In genomic region chr7:111872837-111873646, GRCh38 we compare ENCODE assay signal across 25 cellular contexts.
DNase-seq lines count a peak whose midpoint lies in the region; ATAC-seq, FAIRE-seq and TF ChIP-seq lines count a peak whose summit lies in the region.
"Had no signal": no experiment of that assay in that cellular context is flagged by ENCODE, and none has a peak within 500 bp of the region (broad histone marks: within the 10 kb centered on the region; RNA-seq: fewer than 3 reads in every experiment).

No MANE protein-coding gene starts in this region.

- no peak overlapping the region for H3K4me3 ChIP-seq in GM23248
- peak overlapping the region in 1 of 2 donors; percentile 8 for H3K4me3 ChIP-seq in kidney (ENCODE audit: low read length in 2 of 2)
- no peak overlapping the region for H3K4me3 ChIP-seq in neuronal stem cell (ENCODE audit: low read length in 2 of 2)
- H3K4me3 ChIP-seq: lung, prostate gland, tibial artery had no signal

- H3K9me3 Mint-ChIP-seq in WTC11, result peaks cover 6% of the 10 kb centered on the region; the same call in 1 of the 2 replicates
- H3K9me3 Mint-ChIP-seq: activated CD4-positive, alpha-beta T cell treated with anti-CD3 and anti-CD28 coated beads, Interleukin-2, amount 10 ng/mL, durations not matched to agents 24 days and 14 days had no signal

- WGBS in GM23248 (ENCODE audit: low coverage in 1 of 2, low lambda C conversion rate in 2 of 2, missing lambda C conversion rate in 2 of 2), 2 experiments, result 66 to 67% methylated on average over 10 of the region's 10 CpGs
- no CpG with 5 or more reads among the region's 10 CpGs for WGBS in neuronal stem cell (ENCODE audit: extremely low coverage in 2 of 2, insufficient read length in 2 of 2, insufficient replicate concordance in 1 of 2), 2 donors

- no peak overlapping the region for H3K27ac ChIP-seq in GM23248
- H3K27ac ChIP-seq in kidney (ENCODE audit: low read depth in 2 of 2, low read length in 2 of 2), result peak overlapping the region; percentile 42 to 58
- H3K27ac ChIP-seq in neuronal stem cell (replicated peaks; ENCODE audit: low read length), result no peak overlapping the region
- H3K27ac ChIP-seq: C4-2B, prostate gland had no signal

- H2BK5ac ChIP-seq in neuronal stem cell (ENCODE audit: low read length), result no peak overlapping the region

- H4K20me1 ChIP-seq in GM23248 (ENCODE audit: insufficient read depth), result no peaks in the 10 kb centered on the region

- H3K27me3 Mint-ChIP-seq in WTC11 (ENCODE audit: low read depth), result no peaks in the 10 kb centered on the region
- H3K27me3 Mint-ChIP-seq: natural killer cell treated with Interleukin-12 subunit alpha and Interleukin-12 subunit beta and Interleukin-15 and Interleukin-18, amount 100 ng/mL, for 72 hours had no signal

- H3K4ac ChIP-seq in neuronal stem cell (ENCODE audit: low read length), result no peak overlapping the region

- intact Hi-C loops in kidney (cut with DNase I), result no loop called here

- DNase-seq in GM23248 (no peak), WTC11 (ENCODE audit: low spot score) (no peak), kidney (no peak), neuronal stem cell (ENCODE audit: low spot score) (no peak), DMS153 treated with DMSO at 0.1 percent for 48 hours (lab: John Stamatoyannopoulos, UW; ENCODE audit: unreplicated experiment) (no peak), SIG-M5 treated with dmso at 0.1 percent for 504 hours (lab: John Stamatoyannopoulos, UW; ENCODE audit: unreplicated experiment) (no peak)
- DNase-seq: ACHN; activated CD4-positive, alpha-beta T cell treated with anti-CD3 and anti-CD28 coated beads, Interleukin-2, amount 10 ng/mL, durations not matched to agents 24 days and 14 days; activated CD8-positive, alpha-beta memory T cell treated with anti-CD3 and anti-CD28 coated beads, Interleukin-2, amount 50 U/mL, for 48 hours; activated gamma-delta T cell treated with Interleukin-2 at 50 U/mL for 16 hours; amniotic stem cell; cerebellar nuclear complex; NCI-H1436 treated with DMSO at 0.1 percent for 48 hours; NCI-H2227 treated with DMSO at 0.1 percent for 48 hours; stimulated activated CD4-positive, alpha-beta T cell treated with anti-CD3 and anti-CD28 coated beads, Interleukin-12 subunit alpha, Interleukin-12 subunit beta, amount 100 ng/mL, for 4 hours; tibial artery had no signal

- H3K4me1 ChIP-seq in GM23248 (ENCODE audit: insufficient read depth), result no peaks in the 10 kb centered on the region
- peaks cover 7 to 16% of the 10 kb centered on the region in 2 donors for H3K4me1 ChIP-seq in kidney (ENCODE audit: control insufficient read depth in 1 of 2, insufficient read depth in 1 of 2, low read depth in 1 of 2, low read length in 2 of 2)
- peaks cover 5 to 7% of the 10 kb centered on the region in 2 donors for H3K4me1 ChIP-seq in neuronal stem cell (ENCODE audit: control insufficient read depth in 2 of 2, insufficient read depth in 1 of 2, low read depth in 1 of 2, low read length in 2 of 2)
- H3K4me1 ChIP-seq: prostate gland had no signal

- H3K18ac ChIP-seq in neuronal stem cell (ENCODE audit: low read length), result peak overlapping the region; percentile 53

- H2AFZ ChIP-seq in GM23248 (peak overlapping the region; percentile 29), neuronal stem cell (ENCODE audit: low read length) (no peak overlapping the region)

- no peak overlapping the region for H2AK5ac ChIP-seq in neuronal stem cell (ENCODE audit: low read depth, low read length)

- FAIRE-seq in kidney (lab: Jason Lieb, UNC), result no peak
- FAIRE-seq: G401.6, HTR-8/SVneo, RCC 7860 had no signal

- H3K4me2 ChIP-seq in GM23248 (ENCODE audit: unreplicated experiment), result no peak overlapping the region
- no peak overlapping the region for H3K4me2 ChIP-seq in neuronal stem cell (ENCODE audit: insufficient read depth, low read length, poor library complexity, severe bottlenecking)

- H3K4me3 Mint-ChIP-seq in WTC11, result no peak overlapping the region
- H3K4me3 Mint-ChIP-seq: activated CD4-positive, alpha-beta T cell treated with anti-CD3 and anti-CD28 coated beads, Interleukin-2, amount 10 ng/mL, durations not matched to agents 24 days and 14 days; natural killer cell treated with Interleukin-12 subunit alpha and Interleukin-12 subunit beta and Interleukin-15 and Interleukin-18, amount 100 ng/mL, for 72 hours had no signal

- H4K8ac ChIP-seq in neuronal stem cell (ENCODE audit: low read depth, low read length), result no peak overlapping the region

- H3K9ac ChIP-seq in GM23248 (no peak overlapping the region), kidney (ENCODE audit: low read length in 2 of 2) (no peak overlapping the region), neuronal stem cell (ENCODE audit: low read depth, low read length, poor library complexity) (no peak overlapping the region)

- no peaks in the 10 kb centered on the region for H3K9me2 ChIP-seq in GM23248 (ENCODE audit: insufficient read depth)

- H2BK12ac ChIP-seq in neuronal stem cell (ENCODE audit: low read length), result no peak overlapping the region

- H3K27ac Mint-ChIP-seq in WTC11, result peak overlapping the region; percentile 92
- H3K27ac Mint-ChIP-seq: activated CD4-positive, alpha-beta T cell treated with anti-CD3 and anti-CD28 coated beads, Interleukin-2, amount 10 ng/mL, durations not matched to agents 24 days and 14 days; natural killer cell treated with Interleukin-12 subunit alpha and Interleukin-12 subunit beta and Interleukin-15 and Interleukin-18, amount 100 ng/mL, for 72 hours had no signal

- H3K23ac ChIP-seq in neuronal stem cell (ENCODE audit: low read depth, low read length, poor library complexity), result no peak overlapping the region

- H3K79me1 ChIP-seq in neuronal stem cell (ENCODE audit: low read depth, low read length), result no peaks in the 10 kb centered on the region

- H3K4me1 Mint-ChIP-seq in WTC11, result peaks cover 38% of the 10 kb centered on the region
- H3K4me1 Mint-ChIP-seq: activated CD4-positive, alpha-beta T cell treated with anti-CD3 and anti-CD28 coated beads, Interleukin-2, amount 10 ng/mL, durations not matched to agents 24 days and 14 days had no signal

- no peak overlapping the region for H2BK120ac ChIP-seq in neuronal stem cell (ENCODE audit: low read depth, low read length)

- no peak overlapping the region for H3K14ac ChIP-seq in neuronal stem cell (ENCODE audit: low read length)

- ATAC-seq in WTC11 (peak; percentile 64; the same call in 1 of the 2 replicates), GM18873 (IDR thresholded peaks at IDR 0.05; ENCODE audit: low FRiP score, unreplicated experiment) (no peak), HG03378 (IDR thresholded peaks at IDR 0.05; ENCODE audit: unreplicated experiment) (no peak)
- ATAC-seq: natural killer cell treated with Interleukin-12 subunit alpha and Interleukin-12 subunit beta and Interleukin-15 and Interleukin-18, amount 100 ng/mL, for 72 hours had no signal

- H4K91ac ChIP-seq in neuronal stem cell (ENCODE audit: low read depth, low read length, poor library complexity), result no peak overlapping the region

- CTCF ChIA-PET in WTC11 (lab: Charles Lee), result interaction anchor here (1.0 to 1.3 kb wide), 3 partner anchors 17 to 19 kb away, joined by 4 to 7 read pairs (median 5); no protein-coding TSS in a partner anchor

- in situ Hi-C loops in GM23248 (cut with MboI), result no loop called here

- no peaks in the 10 kb centered on the region for H3K36me3 ChIP-seq in GM23248 (ENCODE audit: low read depth)
- no peaks in the 10 kb centered on the region for H3K36me3 ChIP-seq in kidney (ENCODE audit: control insufficient read depth in 1 of 2, insufficient read depth in 2 of 2, low read length in 2 of 2)
- peaks cover 0 to 18% of the 10 kb centered on the region in 2 donors for H3K36me3 ChIP-seq in neuronal stem cell (replicated peaks in 1 of 2; ENCODE audit: control insufficient read depth in 2 of 2, insufficient read depth in 2 of 2, low read length in 2 of 2)
- H3K36me3 ChIP-seq: prostate gland, tibial artery had no signal

- H3K9me3 ChIP-seq in GM23248 (ENCODE audit: low read depth), result no peaks in the 10 kb centered on the region
- no peaks in the 10 kb centered on the region for H3K9me3 ChIP-seq in kidney (ENCODE audit: control insufficient read depth in 1 of 2, low read length in 2 of 2)
- H3K9me3 ChIP-seq in neuronal stem cell (replicated peaks in 1 of 2; ENCODE audit: control insufficient read depth in 2 of 2, insufficient read depth in 1 of 2, low read depth in 1 of 2, low read length in 2 of 2), result peaks cover 0 to 3% of the 10 kb centered on the region in 2 donors
- H3K9me3 ChIP-seq: prostate gland, tibial artery had no signal

- H2BK15ac ChIP-seq in neuronal stem cell (ENCODE audit: low read length), result no peak overlapping the region

- no peaks in the 10 kb centered on the region for H3F3A ChIP-seq in GM23248 (ENCODE audit: insufficient read depth)

- peaks cover 16% of the 10 kb centered on the region for H3K36me3 Mint-ChIP-seq in WTC11
- H3K36me3 Mint-ChIP-seq: natural killer cell treated with Interleukin-12 subunit alpha and Interleukin-12 subunit beta and Interleukin-15 and Interleukin-18, amount 100 ng/mL, for 72 hours had no signal

- H3K27me3 ChIP-seq in GM23248 (replicated peaks; ENCODE audit: insufficient read depth) (no peaks in the 10 kb centered on the region), neuronal stem cell (ENCODE audit: control insufficient read depth in 3 of 3, insufficient read depth in 3 of 3, low read depth in 1 of 3, low read length in 3 of 3) (no peaks in the 10 kb centered on the region)
- H3K27me3 ChIP-seq: tibial artery had no signal

- H3K79me2 ChIP-seq in GM23248 (ENCODE audit: insufficient read depth), result no peaks in the 10 kb centered on the region

- TF ChIP-seq CTCF in WTC11 (IDR thresholded peaks at IDR 0.05) (no peak), kidney (IDR thresholded peaks at IDR 0.05; ENCODE audit: borderline replicate concordance, extremely low read depth, insufficient read depth) (no peak)

- POLR2A ChIA-PET in WTC11 (lab: Charles Lee), result no interaction called here

TF ChIP-seq in WTC11, 78 proteins besides CTCF, POLR2A, EP300 and RAD21:
- TF ChIP-seq ZNF121 (CRISPR knock-in tag; IDR thresholded peaks at IDR 0.05) (0 out of 2 replicates have a peak, but pooled peaks have one; percentile 32), ZNF396 (CRISPR knock-in tag; IDR thresholded peaks at IDR 0.05; ENCODE audit: borderline replicate concordance) (no peak), ERG (CRISPR knock-in tag; IDR thresholded peaks at IDR 0.05) (no peak), TCF7 (CRISPR knock-in tag; IDR thresholded peaks at IDR 0.05; ENCODE audit: low read depth) (no peak)
TF ChIP-seq in WTC11: peak in this region for 1.

Comparison
In these comparisons a context has a peak if more than half of its experiments do, and no peak if none do; other contexts are left out.
1. H3K27ac ChIP-seq: peak in kidney (2 of 2); none in GM23248 (single experiment) and neuronal stem cell (single experiment).